19 cellular contexts compared by ENCODE assay signal in genomic region chr9:135736265-135736978, GRCh38. TPM values are rescaled to one million over a fixed set of nuclear protein-coding genes. Genes with fewer than 3 reads are reported as not detected.
"Had no signal": no experiment of that assay in that cellular context is flagged by ENCODE, and none has a peak within 500 bp of the region (broad histone marks: within the 10 kb centered on the region; RNA-seq: fewer than 3 reads in every experiment).

No MANE protein-coding gene starts in this region.

- H3K9me3 ChIP-seq: colonic mucosa, right atrium auricular region had no signal

- DNase-seq: activated CD4-positive, alpha-beta T cell treated with anti-CD3 and anti-CD28 coated beads for 48 hours; activated CD8-positive, alpha-beta memory T cell treated with anti-CD3 and anti-CD28 coated beads, Interleukin-2, amount 50 U/mL, for 48 hours; activated CD8-positive, alpha-beta T cell treated with anti-CD3 and anti-CD28 coated beads, Interleukin-2, amount 10 ng/mL, durations not matched to agents 7 days and 5 days; activated naive CD4-positive, alpha-beta T cell treated with Interleukin-2 at 50 U/mL for 16 hours; activated naive CD8-positive, alpha-beta T cell treated with anti-CD3 and anti-CD28 coated beads, Interleukin-2, amount 50 U/mL, for 24 hours; colonic mucosa; effector CD4-positive, alpha-beta T cell; hippocampal formation; midbrain; T1000 had no signal

- H3K36me3 ChIP-seq: cardiac muscle cell, colonic mucosa, gastroesophageal sphincter, right atrium auricular region had no signal

- H3K4me3 ChIP-seq: cardiac muscle cell, colonic mucosa, gastroesophageal sphincter, lung, right atrium auricular region, skin epidermis had no signal

- H3K4me1 ChIP-seq: colonic mucosa, gastroesophageal sphincter, right atrium auricular region had no signal

- H3K27ac ChIP-seq: cardiac muscle cell, colonic mucosa, epithelial cell of prostate, gastroesophageal sphincter, right atrium auricular region, skin epidermis had no signal

- ATAC-seq: activated CD8-positive, alpha-beta T cell treated with anti-CD3 and anti-CD28 coated beads, Interleukin-2, amount 10 ng/mL, durations not matched to agents 7 days and 5 days; activated naive CD8-positive, alpha-beta T cell treated with anti-CD3 and anti-CD28 coated beads, Interleukin-2, amount 50 U/mL, for 24 hours had no signal

RNA-seq across cellular contexts. Expression of gene KCNT1, which starts 34.4 kb away (rescaled TPM):
- total RNA-seq: activated CD8-positive, alpha-beta T cell treated with anti-CD3 and anti-CD28 coated beads, Interleukin-2, amount 10 ng/mL, durations not matched to agents 7 days and 5 days; activated T-helper 1 cell treated with anti-CD3 and anti-CD28 coated beads, Interleukin-12 subunit alpha, Interleukin-12 subunit beta, Interleukin-2, Interleukin-4 antibody, amounts not matched to agents 30 ng/mL and 10 ng/mL and 1 ng/mL, durations not matched to agents 14 hours and 24 hours and 36 hours; astrocyte had no signal

RNA-seq across cellular contexts. Expression of gene SOHLH1, which starts 37.1 kb away (rescaled TPM):
- total RNA-seq: activated CD8-positive, alpha-beta T cell treated with anti-CD3 and anti-CD28 coated beads, Interleukin-2, amount 10 ng/mL, durations not matched to agents 7 days and 5 days; activated T-helper 1 cell treated with anti-CD3 and anti-CD28 coated beads, Interleukin-12 subunit alpha, Interleukin-12 subunit beta, Interleukin-2, Interleukin-4 antibody, amounts not matched to agents 30 ng/mL and 10 ng/mL and 1 ng/mL, durations not matched to agents 14 hours and 24 hours and 36 hours; astrocyte; cardiac muscle cell; colonic mucosa; gastroesophageal sphincter; lung; posterior vena cava; right atrium auricular region had no signal
- polyA plus RNA-seq: cardiac muscle cell, lung had no signal
